20 cellular contexts compared by ENCODE assay signal in the genomic region with DNA sequence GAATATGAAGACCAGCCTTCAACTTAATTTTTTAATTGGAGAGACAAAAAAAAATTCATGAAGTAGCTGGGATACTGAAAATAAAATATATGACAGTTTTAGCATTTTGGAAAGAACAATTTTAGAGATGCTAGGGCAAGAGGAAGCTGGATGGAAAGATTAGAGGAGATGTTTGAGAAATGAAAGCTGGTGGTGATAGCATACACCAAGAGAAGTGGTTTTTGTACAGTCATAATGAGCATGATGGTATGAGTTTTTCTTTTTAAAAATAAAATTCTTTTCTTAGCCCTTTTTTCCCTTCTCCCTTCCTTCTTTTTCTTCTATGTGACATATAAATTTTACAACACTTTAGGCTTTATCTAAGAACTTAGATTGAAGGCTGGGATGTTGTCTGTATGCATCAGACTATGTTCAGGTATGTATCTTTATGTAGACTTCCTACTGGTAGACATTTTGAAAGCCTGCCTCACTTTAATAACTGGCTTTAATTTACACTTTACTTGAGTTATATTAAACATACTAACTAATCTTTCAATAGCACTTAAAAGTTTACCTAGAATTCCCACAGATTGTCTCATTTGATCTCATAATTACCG.
DNase-seq lines count a peak whose midpoint lies in the region; ATAC-seq and TF ChIP-seq lines count a peak whose summit lies in the region.
"Had no signal": no experiment of that assay in that cellular context is flagged by ENCODE, and none has a peak within 500 bp of the region (broad histone marks: within the 10 kb centered on the region; RNA-seq: fewer than 3 reads in every experiment).

No MANE protein-coding gene starts in this region.

- no peak overlapping the region for H3K4me3 Mint-ChIP-seq in neural progenitor cell
- H3K4me3 Mint-ChIP-seq: CD4-positive, alpha-beta memory T cell; memory B cell; naive thymus-derived CD4-positive, alpha-beta T cell had no signal

- no peaks in the 10 kb centered on the region for H4K20me1 ChIP-seq in OCI-LY3 (ENCODE audit: insufficient read depth, low read length)
- H4K20me1 ChIP-seq in neural progenitor cell (ENCODE audit: low read depth): no peaks in the 10 kb centered on the region

- peaks cover 6% of the 10 kb centered on the region for H3K9me3 Mint-ChIP-seq in neural progenitor cell
- H3K9me3 Mint-ChIP-seq: CD4-positive, alpha-beta memory T cell; memory B cell had no signal

- intact Hi-C loops in head of caudate nucleus (cut with DNase I): no loop called here

- H3K36me3 ChIP-seq in OCI-LY3 (replicated peaks; ENCODE audit: low read depth, low read length): no peaks in the 10 kb centered on the region
- H3K36me3 ChIP-seq in neural progenitor cell: no peaks in the 10 kb centered on the region
- H3K36me3 ChIP-seq in upper lobe of left lung: no peaks in the 10 kb centered on the region

- H3K9me3 ChIP-seq in OCI-LY3 (ENCODE audit: insufficient read depth, low read length): no peaks in the 10 kb centered on the region
- H3K9me3 ChIP-seq in neural progenitor cell (ENCODE audit: low read depth): no peaks in the 10 kb centered on the region
- H3K9me3 ChIP-seq in upper lobe of left lung: no peaks in the 10 kb centered on the region

- H3K27ac ChIP-seq in OCI-LY3 (ENCODE audit: low read length) (peak overlapping the region; percentile 5; the same call in 1 of the 2 replicates), neural progenitor cell (no peak overlapping the region), upper lobe of left lung (no peak overlapping the region)
- H3K27ac ChIP-seq: KMS-11 had no signal

- H3K4me1 ChIP-seq in OCI-LY3 (ENCODE audit: low read length): peaks cover 19% of the 10 kb centered on the region
- no peaks in the 10 kb centered on the region for H3K4me1 ChIP-seq in neural progenitor cell
- no peaks in the 10 kb centered on the region for H3K4me1 ChIP-seq in upper lobe of left lung

- H3K9ac ChIP-seq in OCI-LY3 (ENCODE audit: low read length) (no peak overlapping the region), neural progenitor cell (no peak overlapping the region)
- H3K9ac ChIP-seq: KMS-11 had no signal

- H3F3A ChIP-seq in neural progenitor cell (ENCODE audit: low read depth): no peaks in the 10 kb centered on the region

- H3K27ac Mint-ChIP-seq in neural progenitor cell: no peak overlapping the region
- H3K27ac Mint-ChIP-seq: CD4-positive, alpha-beta memory T cell; memory B cell had no signal

- H3K4me2 ChIP-seq in OCI-LY3 (ENCODE audit: low read length): peak overlapping the region; percentile 56
- no peak overlapping the region for H3K4me2 ChIP-seq in neural progenitor cell
- H3K4me2 ChIP-seq: KMS-11 had no signal

- TF ChIP-seq EP300 in upper lobe of left lung (IDR thresholded peaks at IDR 0.05): no peak

- no peak overlapping the region for H2AFZ ChIP-seq in OCI-LY3 (ENCODE audit: low read depth, low read length)
- no peak overlapping the region for H2AFZ ChIP-seq in neural progenitor cell (replicated peaks)

- H3K79me2 ChIP-seq in OCI-LY3 (ENCODE audit: low read length) (no peaks in the 10 kb centered on the region), neural progenitor cell (ENCODE audit: low read depth) (no peaks in the 10 kb centered on the region)

- H3K27me3 ChIP-seq in OCI-LY3 (ENCODE audit: low read depth, low read length) (peaks cover 5% of the 10 kb centered on the region; the same call in 1 of the 2 replicates), neural progenitor cell (no peaks in the 10 kb centered on the region), upper lobe of left lung (no peaks in the 10 kb centered on the region)

- H3K4me1 Mint-ChIP-seq in neural progenitor cell: no peaks in the 10 kb centered on the region
- H3K4me1 Mint-ChIP-seq: CD4-positive, alpha-beta memory T cell; naive thymus-derived CD4-positive, alpha-beta T cell had no signal

- 76 to 83% methylated on average over 1 of the region's 1 CpG for WGBS in upper lobe of left lung, 2 donors

- DNase-seq in neural progenitor cell (ENCODE audit: low spot score) (no peak), head of caudate nucleus (no peak), upper lobe of left lung (no peak)
- DNase-seq: activated CD4-positive, alpha-beta T cell treated with anti-CD3 and anti-CD28 coated beads, Interleukin-2, amount 50 U/mL, for 48 hours; activated T-cell treated with anti-CD3 and anti-CD28 coated beads, Interleukin-2, amount 50 U/mL, for 1 hour; CD4-positive, alpha-beta memory T cell; DMS53; foreskin fibroblast; hypothalamus; naive thymus-derived CD4-positive, alpha-beta T cell; NCI-H1048; NCI-H524 treated with DMSO at 0.1 percent for 48 hours had no signal

- H3K27me3 Mint-ChIP-seq in neural progenitor cell (ENCODE audit: insufficient read depth, low read depth): peaks cover 3% of the 10 kb centered on the region
- H3K27me3 Mint-ChIP-seq: memory B cell had no signal

- no peaks in the 10 kb centered on the region for H3K36me3 Mint-ChIP-seq in neural progenitor cell
- H3K36me3 Mint-ChIP-seq: CD4-positive, alpha-beta memory T cell; memory B cell; naive thymus-derived CD4-positive, alpha-beta T cell had no signal

- TF ChIP-seq POLR2A in upper lobe of left lung (IDR thresholded peaks at IDR 0.05): no peak

- ATAC-seq in GM18502 (IDR thresholded peaks at IDR 0.05; ENCODE audit: poor library complexity, unreplicated experiment) (peak; percentile 68), GM19328 (IDR thresholded peaks at IDR 0.05; ENCODE audit: unreplicated experiment) (peak; percentile 72), HG02884 (IDR thresholded peaks at IDR 0.05; ENCODE audit: unreplicated experiment) (peak; percentile 87), HG03196 (IDR thresholded peaks at IDR 0.05; ENCODE audit: unreplicated experiment) (no peak), upper lobe of left lung (ENCODE audit: low FRiP score in 2 of 2) (no peak)
- ATAC-seq: naive thymus-derived CD4-positive, alpha-beta T cell; Right ventricle myocardium inferior had no signal

- no peak for TF ChIP-seq CTCF in OCI-LY3 (IDR thresholded peaks at IDR 0.05; ENCODE audit: low read depth, low read length)
- TF ChIP-seq CTCF in neural progenitor cell (IDR thresholded peaks at IDR 0.05): no peak
- no peak for TF ChIP-seq CTCF in upper lobe of left lung (IDR thresholded peaks at IDR 0.05)

- 0 out of 2 replicates have a peak overlapping the region, but pooled peaks have one; percentile 12 for H3K4me3 ChIP-seq in OCI-LY3 (ENCODE audit: low read length)
- H3K4me3 ChIP-seq in neural progenitor cell: no peak overlapping the region
- H3K4me3 ChIP-seq in upper lobe of left lung: no peak overlapping the region

Comparison
In these comparisons a context has a peak if more than half of its experiments do, and no peak if none do; other contexts are left out.
1. ATAC-seq: peak in GM18502 (single experiment), GM19328 (single experiment) and HG02884 (single experiment); none in HG03196 (single experiment) and upper lobe of left lung (0 of 2).